1 cellular context compared by ENCODE assay signal in the genomic region with DNA sequence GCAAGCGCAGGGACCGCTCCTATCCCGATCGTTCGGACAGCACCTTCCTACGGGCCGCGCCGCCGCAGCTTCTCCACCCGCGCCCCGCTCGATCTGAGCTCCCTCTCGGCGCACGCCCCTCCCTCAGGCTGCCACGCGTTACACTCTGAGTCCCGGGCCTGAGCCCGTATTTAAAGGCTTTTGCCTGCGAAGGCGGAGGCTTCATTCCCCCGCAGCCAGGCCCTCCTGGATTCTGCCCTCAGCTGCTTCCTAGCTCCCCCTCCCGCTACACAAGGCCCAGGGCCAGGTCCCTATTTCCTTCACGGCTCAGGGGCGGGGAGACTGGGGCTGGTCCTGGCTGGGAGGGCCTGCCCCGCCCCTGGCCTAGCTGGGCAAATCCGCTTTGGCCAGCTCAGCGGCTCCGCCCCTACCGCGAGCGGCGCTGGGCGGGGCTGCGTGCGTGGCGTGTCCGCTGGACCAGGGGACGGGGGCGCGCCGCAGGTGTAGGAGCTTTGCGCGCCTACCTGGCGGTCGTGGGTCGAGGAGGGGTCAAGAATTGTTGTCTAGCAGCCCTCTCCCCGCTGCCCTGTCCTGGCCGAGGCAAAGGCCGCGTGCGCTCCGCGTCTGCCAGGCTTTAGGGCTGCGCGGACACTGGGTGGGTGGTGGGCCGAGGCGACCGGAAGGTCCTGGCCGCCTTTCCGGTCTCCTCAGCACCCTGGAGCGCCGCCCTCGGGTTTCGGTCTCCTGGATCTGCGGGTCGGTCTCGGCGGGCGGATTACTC.
TF ChIP-seq lines count a peak whose summit lies in the region.

A gene (minus strand): TSS at position 144 of the 760 bp plus-strand sequence. CDS start 5,927 bp downstream, outside the sequence.

TF ChIP-seq in HepG2, 621 proteins besides CTCF, POLR2A, EP300 and RAD21 (continued from another document and continues in another):
- TF ChIP-seq, protein P1, sequence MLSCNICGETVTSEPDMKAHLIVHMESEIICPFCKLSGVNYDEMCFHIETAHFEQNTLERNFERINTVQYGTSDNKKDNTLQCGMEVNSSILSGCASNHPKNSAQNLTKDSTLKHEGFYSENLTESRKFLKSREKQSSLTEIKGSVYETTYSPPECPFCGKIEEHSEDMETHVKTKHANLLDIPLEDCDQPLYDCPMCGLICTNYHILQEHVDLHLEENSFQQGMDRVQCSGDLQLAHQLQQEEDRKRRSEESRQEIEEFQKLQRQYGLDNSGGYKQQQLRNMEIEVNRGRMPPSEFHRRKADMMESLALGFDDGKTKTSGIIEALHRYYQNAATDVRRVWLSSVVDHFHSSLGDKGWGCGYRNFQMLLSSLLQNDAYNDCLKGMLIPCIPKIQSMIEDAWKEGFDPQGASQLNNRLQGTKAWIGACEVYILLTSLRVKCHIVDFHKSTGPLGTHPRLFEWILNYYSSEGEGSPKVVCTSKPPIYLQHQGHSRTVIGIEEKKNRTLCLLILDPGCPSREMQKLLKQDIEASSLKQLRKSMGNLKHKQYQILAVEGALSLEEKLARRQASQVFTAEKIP (CRISPR knock-in tag; IDR thresholded peaks at IDR 0.05; ENCODE audit: borderline replicate concordance), result no peak
- TF ChIP-seq KAT2B (IDR thresholded peaks at IDR 0.05; ENCODE audit: borderline replicate concordance, low read depth, low read length) (no peak), ZNF3 (CRISPR knock-in tag; IDR thresholded peaks at IDR 0.05) (peak; percentile 13; the same call in 1 of the 2 replicates), MIER3 (CRISPR knock-in tag; IDR thresholded peaks at IDR 0.05; ENCODE audit: borderline replicate concordance) (peak; percentile 38; the same call in 1 of the 2 replicates), ZNF644 (CRISPR knock-in tag; IDR thresholded peaks at IDR 0.05; ENCODE audit: low read depth) (no peak), ZNF572 (CRISPR knock-in tag; IDR thresholded peaks at IDR 0.05) (peak; percentile 62; the same call in 1 of the 2 replicates), HDAC2 (CRISPR knock-in tag; IDR thresholded peaks at IDR 0.05) (peak; percentile 73), ZNF550 (CRISPR knock-in tag; IDR thresholded peaks at IDR 0.05; ENCODE audit: borderline replicate concordance) (no peak), ZNF775 (CRISPR knock-in tag; IDR thresholded peaks at IDR 0.05; ENCODE audit: borderline replicate concordance) (0 out of 2 replicates have a peak, but pooled peaks have one; percentile 40), ZFP36L1 (CRISPR knock-in tag; IDR thresholded peaks at IDR 0.05) (0 out of 2 replicates have a peak, but pooled peaks have one; percentile 15), REPIN1 (CRISPR knock-in tag; IDR thresholded peaks at IDR 0.05; ENCODE audit: borderline replicate concordance, low read depth) (peak; percentile 93), BHLHE40 (IDR thresholded peaks at IDR 0.05; ENCODE audit: low read length) (peak; percentile 56), ZNF589 (CRISPR knock-in tag; conservative IDR thresholded peaks at IDR 0.05) (peak; percentile 93), ZNF557 (CRISPR knock-in tag; IDR thresholded peaks at IDR 0.05) (0 out of 2 replicates have a peak, but pooled peaks have one; percentile 20), THAP11 (CRISPR knock-in tag; IDR thresholded peaks at IDR 0.05) (peak; percentile 79), ATM (IDR thresholded peaks at IDR 0.05; ENCODE audit: borderline replicate concordance) (no peak), ZNF180 (CRISPR knock-in tag; IDR thresholded peaks at IDR 0.05; ENCODE audit: borderline replicate concordance, low read depth) (peak; percentile 51; the same call in 1 of the 2 replicates), PLRG1 (conservative IDR thresholded peaks at IDR 0.05) (no peak), ELF4 (CRISPR knock-in tag; IDR thresholded peaks at IDR 0.05; ENCODE audit: borderline replicate concordance) (no peak; the same call in 1 of the 2 replicates), HMG20B (CRISPR knock-in tag; conservative IDR thresholded peaks at IDR 0.05) (no peak), ZNF737 (CRISPR knock-in tag; IDR thresholded peaks at IDR 0.05; ENCODE audit: borderline replicate concordance) (no peak), ZNF607 (CRISPR knock-in tag; IDR thresholded peaks at IDR 0.05; ENCODE audit: borderline replicate concordance) (peak; percentile 93), SALL2 (CRISPR knock-in tag; IDR thresholded peaks at IDR 0.05) (peak; percentile 88; the same call in 1 of the 2 replicates), SAFB2 (CRISPR knock-in tag; IDR thresholded peaks at IDR 0.05; ENCODE audit: borderline replicate concordance, low read depth) (peak; percentile 89; the same call in 1 of the 2 replicates), TRIM24 (CRISPR knock-in tag; IDR thresholded peaks at IDR 0.05) (no peak), NFYC (CRISPR knock-in tag; IDR thresholded peaks at IDR 0.05) (peak; percentile 85), FOXC1 (CRISPR knock-in tag; IDR thresholded peaks at IDR 0.05; ENCODE audit: borderline replicate concordance) (peak; percentile 73; the same call in 1 of the 2 replicates)
- TF ChIP-seq, protein P2, sequence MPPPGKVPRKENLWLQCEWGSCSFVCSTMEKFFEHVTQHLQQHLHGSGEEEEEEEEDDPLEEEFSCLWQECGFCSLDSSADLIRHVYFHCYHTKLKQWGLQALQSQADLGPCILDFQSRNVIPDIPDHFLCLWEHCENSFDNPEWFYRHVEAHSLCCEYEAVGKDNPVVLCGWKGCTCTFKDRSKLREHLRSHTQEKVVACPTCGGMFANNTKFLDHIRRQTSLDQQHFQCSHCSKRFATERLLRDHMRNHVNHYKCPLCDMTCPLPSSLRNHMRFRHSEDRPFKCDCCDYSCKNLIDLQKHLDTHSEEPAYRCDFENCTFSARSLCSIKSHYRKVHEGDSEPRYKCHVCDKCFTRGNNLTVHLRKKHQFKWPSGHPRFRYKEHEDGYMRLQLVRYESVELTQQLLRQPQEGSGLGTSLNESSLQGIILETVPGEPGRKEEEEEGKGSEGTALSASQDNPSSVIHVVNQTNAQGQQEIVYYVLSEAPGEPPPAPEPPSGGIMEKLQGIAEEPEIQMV (CRISPR knock-in tag; IDR thresholded peaks at IDR 0.05; ENCODE audit: low read depth), result peak; percentile 26; the same call in 1 of the 2 replicates
- TF ChIP-seq, protein P3, sequence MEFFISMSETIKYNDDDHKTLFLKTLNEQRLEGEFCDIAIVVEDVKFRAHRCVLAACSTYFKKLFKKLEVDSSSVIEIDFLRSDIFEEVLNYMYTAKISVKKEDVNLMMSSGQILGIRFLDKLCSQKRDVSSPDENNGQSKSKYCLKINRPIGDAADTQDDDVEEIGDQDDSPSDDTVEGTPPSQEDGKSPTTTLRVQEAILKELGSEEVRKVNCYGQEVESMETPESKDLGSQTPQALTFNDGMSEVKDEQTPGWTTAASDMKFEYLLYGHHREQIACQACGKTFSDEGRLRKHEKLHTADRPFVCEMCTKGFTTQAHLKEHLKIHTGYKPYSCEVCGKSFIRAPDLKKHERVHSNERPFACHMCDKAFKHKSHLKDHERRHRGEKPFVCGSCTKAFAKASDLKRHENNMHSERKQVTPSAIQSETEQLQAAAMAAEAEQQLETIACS (CRISPR knock-in tag; IDR thresholded peaks at IDR 0.05), result peak; percentile 88
- TF ChIP-seq, protein P4, sequence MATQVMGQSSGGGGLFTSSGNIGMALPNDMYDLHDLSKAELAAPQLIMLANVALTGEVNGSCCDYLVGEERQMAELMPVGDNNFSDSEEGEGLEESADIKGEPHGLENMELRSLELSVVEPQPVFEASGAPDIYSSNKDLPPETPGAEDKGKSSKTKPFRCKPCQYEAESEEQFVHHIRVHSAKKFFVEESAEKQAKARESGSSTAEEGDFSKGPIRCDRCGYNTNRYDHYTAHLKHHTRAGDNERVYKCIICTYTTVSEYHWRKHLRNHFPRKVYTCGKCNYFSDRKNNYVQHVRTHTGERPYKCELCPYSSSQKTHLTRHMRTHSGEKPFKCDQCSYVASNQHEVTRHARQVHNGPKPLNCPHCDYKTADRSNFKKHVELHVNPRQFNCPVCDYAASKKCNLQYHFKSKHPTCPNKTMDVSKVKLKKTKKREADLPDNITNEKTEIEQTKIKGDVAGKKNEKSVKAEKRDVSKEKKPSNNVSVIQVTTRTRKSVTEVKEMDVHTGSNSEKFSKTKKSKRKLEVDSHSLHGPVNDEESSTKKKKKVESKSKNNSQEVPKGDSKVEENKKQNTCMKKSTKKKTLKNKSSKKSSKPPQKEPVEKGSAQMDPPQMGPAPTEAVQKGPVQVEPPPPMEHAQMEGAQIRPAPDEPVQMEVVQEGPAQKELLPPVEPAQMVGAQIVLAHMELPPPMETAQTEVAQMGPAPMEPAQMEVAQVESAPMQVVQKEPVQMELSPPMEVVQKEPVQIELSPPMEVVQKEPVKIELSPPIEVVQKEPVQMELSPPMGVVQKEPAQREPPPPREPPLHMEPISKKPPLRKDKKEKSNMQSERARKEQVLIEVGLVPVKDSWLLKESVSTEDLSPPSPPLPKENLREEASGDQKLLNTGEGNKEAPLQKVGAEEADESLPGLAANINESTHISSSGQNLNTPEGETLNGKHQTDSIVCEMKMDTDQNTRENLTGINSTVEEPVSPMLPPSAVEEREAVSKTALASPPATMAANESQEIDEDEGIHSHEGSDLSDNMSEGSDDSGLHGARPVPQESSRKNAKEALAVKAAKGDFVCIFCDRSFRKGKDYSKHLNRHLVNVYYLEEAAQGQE (IDR thresholded peaks at IDR 0.05; ENCODE audit: borderline replicate concordance in 1 of 2, low read depth in 1 of 2, low read length in 2 of 2), result peak in 1 of 2 experiments; percentile 85; a peak in 3 of 4 replicates
- TF ChIP-seq, protein P5, sequence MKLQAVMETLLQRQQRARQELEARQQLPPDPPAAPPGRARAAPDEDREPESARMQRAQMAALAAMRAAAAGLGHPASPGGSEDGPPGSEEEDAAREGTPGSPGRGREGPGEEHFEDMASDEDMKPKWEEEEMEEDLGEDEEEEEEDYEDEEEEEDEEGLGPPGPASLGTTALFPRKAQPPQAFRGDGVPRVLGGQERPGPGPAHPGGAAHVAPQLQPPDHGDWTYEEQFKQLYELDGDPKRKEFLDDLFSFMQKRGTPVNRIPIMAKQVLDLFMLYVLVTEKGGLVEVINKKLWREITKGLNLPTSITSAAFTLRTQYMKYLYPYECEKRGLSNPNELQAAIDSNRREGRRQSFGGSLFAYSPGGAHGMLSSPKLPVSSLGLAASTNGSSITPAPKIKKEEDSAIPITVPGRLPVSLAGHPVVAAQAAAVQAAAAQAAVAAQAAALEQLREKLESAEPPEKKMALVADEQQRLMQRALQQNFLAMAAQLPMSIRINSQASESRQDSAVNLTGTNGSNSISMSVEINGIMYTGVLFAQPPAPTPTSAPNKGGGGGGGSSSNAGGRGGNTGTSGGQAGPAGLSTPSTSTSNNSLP (IDR thresholded peaks at IDR 0.05; ENCODE audit: low read depth, low read length), result no peak
- TF ChIP-seq, protein P6, sequence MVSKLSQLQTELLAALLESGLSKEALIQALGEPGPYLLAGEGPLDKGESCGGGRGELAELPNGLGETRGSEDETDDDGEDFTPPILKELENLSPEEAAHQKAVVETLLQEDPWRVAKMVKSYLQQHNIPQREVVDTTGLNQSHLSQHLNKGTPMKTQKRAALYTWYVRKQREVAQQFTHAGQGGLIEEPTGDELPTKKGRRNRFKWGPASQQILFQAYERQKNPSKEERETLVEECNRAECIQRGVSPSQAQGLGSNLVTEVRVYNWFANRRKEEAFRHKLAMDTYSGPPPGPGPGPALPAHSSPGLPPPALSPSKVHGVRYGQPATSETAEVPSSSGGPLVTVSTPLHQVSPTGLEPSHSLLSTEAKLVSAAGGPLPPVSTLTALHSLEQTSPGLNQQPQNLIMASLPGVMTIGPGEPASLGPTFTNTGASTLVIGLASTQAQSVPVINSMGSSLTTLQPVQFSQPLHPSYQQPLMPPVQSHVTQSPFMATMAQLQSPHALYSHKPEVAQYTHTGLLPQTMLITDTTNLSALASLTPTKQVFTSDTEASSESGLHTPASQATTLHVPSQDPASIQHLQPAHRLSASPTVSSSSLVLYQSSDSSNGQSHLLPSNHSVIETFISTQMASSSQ (IDR thresholded peaks at IDR 0.05; ENCODE audit: low read depth), result peak; percentile 55; the same call in 1 of the 2 replicates
- TF ChIP-seq, protein P6 (CRISPR knock-in tag; IDR thresholded peaks at IDR 0.05; ENCODE audit: borderline replicate concordance), result peak; percentile 89; the same call in 1 of the 2 replicates
- TF ChIP-seq, protein P7, sequence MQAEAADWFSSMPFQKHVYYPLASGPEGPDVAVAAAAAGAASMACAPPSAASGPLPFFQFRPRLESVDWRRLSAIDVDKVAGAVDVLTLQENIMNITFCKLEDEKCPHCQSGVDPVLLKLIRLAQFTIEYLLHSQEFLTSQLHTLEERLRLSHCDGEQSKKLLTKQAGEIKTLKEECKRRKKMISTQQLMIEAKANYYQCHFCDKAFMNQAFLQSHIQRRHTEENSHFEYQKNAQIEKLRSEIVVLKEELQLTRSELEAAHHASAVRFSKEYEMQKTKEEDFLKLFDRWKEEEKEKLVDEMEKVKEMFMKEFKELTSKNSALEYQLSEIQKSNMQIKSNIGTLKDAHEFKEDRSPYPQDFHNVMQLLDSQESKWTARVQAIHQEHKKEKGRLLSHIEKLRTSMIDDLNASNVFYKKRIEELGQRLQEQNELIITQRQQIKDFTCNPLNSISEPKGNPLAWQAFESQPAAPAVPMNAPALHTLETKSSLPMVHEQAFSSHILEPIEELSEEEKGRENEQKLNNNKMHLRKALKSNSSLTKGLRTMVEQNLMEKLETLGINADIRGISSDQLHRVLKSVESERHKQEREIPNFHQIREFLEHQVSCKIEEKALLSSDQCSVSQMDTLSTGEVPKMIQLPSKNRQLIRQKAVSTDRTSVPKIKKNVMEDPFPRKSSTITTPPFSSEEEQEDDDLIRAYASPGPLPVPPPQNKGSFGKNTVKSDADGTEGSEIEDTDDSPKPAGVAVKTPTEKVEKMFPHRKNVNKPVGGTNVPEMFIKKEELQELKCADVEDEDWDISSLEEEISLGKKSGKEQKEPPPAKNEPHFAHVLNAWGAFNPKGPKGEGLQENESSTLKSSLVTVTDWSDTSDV (CRISPR knock-in tag; IDR thresholded peaks at IDR 0.05), result no peak
- TF ChIP-seq, protein P8, sequence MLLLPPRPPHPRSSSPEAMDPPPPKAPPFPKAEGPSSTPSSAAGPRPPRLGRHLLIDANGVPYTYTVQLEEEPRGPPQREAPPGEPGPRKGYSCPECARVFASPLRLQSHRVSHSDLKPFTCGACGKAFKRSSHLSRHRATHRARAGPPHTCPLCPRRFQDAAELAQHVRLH (CRISPR knock-in tag; IDR thresholded peaks at IDR 0.05; ENCODE audit: borderline replicate concordance, low read depth), result peak; percentile 94
- TF ChIP-seq, protein P9, sequence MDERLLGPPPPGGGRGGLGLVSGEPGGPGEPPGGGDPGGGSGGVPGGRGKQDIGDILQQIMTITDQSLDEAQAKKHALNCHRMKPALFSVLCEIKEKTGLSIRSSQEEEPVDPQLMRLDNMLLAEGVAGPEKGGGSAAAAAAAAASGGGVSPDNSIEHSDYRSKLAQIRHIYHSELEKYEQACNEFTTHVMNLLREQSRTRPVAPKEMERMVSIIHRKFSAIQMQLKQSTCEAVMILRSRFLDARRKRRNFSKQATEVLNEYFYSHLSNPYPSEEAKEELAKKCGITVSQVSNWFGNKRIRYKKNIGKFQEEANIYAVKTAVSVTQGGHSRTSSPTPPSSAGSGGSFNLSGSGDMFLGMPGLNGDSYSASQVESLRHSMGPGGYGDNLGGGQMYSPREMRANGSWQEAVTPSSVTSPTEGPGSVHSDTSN (CRISPR knock-in tag; IDR thresholded peaks at IDR 0.05), result no peak
